Comparison of ENCODE assay signal across 8 cellular contexts in the genomic region with DNA sequence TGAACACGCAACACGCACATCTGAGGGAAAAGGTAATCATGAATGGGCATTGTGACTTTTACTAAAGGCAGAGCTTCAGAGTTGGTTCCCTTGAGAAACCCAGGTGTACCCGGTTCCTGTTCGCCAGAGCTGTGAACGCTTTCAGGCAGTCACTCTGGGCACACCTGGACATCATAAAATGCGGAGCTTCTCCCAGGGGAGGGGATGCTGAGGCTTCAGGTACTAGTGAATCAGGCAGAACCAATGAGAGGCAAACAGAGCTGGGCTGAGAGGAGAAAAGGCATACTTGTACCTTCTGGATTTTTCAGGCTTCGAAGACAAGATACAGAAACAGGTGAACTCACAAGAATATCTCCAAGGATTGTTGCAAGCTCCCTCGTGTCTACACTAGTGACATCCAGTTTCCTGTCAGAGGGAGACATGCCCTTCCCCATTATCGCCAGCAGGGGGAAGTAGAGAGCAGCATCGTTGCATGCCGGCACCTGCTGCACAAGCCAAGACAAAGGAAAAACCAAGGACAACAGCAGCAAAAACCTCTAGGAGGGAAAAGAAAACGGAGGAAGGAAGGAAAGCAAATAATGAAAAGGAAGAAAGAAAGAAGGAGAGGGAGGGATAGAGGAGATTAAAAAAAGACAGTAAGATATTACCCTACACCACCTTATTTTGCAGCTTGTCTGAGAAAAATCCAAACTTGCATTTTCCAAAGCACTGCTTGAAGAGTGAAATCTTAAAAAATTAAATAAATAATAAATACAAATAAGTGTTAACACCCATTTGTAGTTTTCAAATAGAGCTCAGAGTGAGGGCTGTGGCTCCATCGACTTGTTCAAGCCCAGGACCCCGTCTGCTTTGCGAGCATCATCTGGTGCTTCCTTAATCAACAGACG. TPM values are rescaled to one million over a fixed set of nuclear protein-coding genes. Genes with fewer than 3 reads are reported as not detected.
A peak's percentile ranks its signal among the peaks of the same experiment; 100 is the strongest.
DNase-seq lines count a peak whose midpoint lies in the region; ATAC-seq and TF ChIP-seq lines count a peak whose summit lies in the region.

No MANE protein-coding gene starts in this region.

- H3K9me3 ChIP-seq in uterus, result no peaks in the 10 kb centered on the region

- H3K4me3 ChIP-seq in uterus, result no peak overlapping the region

- no peaks in the 10 kb centered on the region for H3K9me3 Mint-ChIP-seq in progenitor cell of endocrine pancreas (ENCODE audit: low read depth)

- H3K36me3 Mint-ChIP-seq in progenitor cell of endocrine pancreas (ENCODE audit: insufficient read depth), result no peaks in the 10 kb centered on the region

- H3K27ac ChIP-seq in uterus, result no peak overlapping the region

- peak; percentile 80 for DNase-seq in CD1c-positive myeloid dendritic cell (ENCODE audit: extremely low spot score)
- peak; percentile 84 for DNase-seq in NAMALWA (ENCODE audit: low spot score)
- DNase-seq in SKM-1 treated with dmso at 0.1 percent for 144 hours (lab: John Stamatoyannopoulos, UW; ENCODE audit: unreplicated experiment), result peak; percentile 65
- DNase-seq in activated naive CD4-positive, alpha-beta T cell treated with anti-CD3 and anti-CD28 coated beads, Interleukin-2, amount 50 U/mL, for 16 hours, result peak; percentile 72
- DNase-seq in Right ventricle myocardium inferior (ENCODE audit: missing footprints), result peak; percentile 80
- DNase-seq in progenitor cell of endocrine pancreas (ENCODE audit: low spot score, unreplicated experiment), result peak; percentile 75
- peak; percentile 59 to 66 for DNase-seq in uterus

- no peak overlapping the region for H3K4me3 Mint-ChIP-seq in progenitor cell of endocrine pancreas (ENCODE audit: low read depth)

- no peaks in the 10 kb centered on the region for H3K27me3 ChIP-seq in uterus

- H3K27me3 Mint-ChIP-seq in progenitor cell of endocrine pancreas, result peaks cover 56% of the 10 kb centered on the region

- ATAC-seq in GM21447 (IDR thresholded peaks at IDR 0.05; ENCODE audit: unreplicated experiment) (peak; percentile 42), Right ventricle myocardium inferior (peak; percentile 72)

- intact Hi-C loops in Right ventricle myocardium inferior (cut with DNase I), result loop anchor here (1.0 to 5.0 kb wide), 3 partner anchors 138 to 633 kb away; no protein-coding TSS in a partner anchor
- intact Hi-C loops in uterus (cut with DNase I; ENCODE audit: low total_unique reads), result no loop called here

- peaks cover 5% of the 10 kb centered on the region for H3K4me1 Mint-ChIP-seq in progenitor cell of endocrine pancreas (ENCODE audit: low read depth)

- no peak overlapping the region for H3K27ac Mint-ChIP-seq in progenitor cell of endocrine pancreas

- no peaks in the 10 kb centered on the region for H3K4me1 ChIP-seq in uterus

- TF ChIP-seq CTCF in progenitor cell of endocrine pancreas (IDR thresholded peaks at IDR 0.05; ENCODE audit: unreplicated experiment) (peak; percentile 91), uterus (IDR thresholded peaks at IDR 0.05) (peak; percentile 80 to 96 (median 88))

- no peaks in the 10 kb centered on the region for H3K36me3 ChIP-seq in uterus

- TF ChIP-seq POLR2A in uterus (IDR thresholded peaks at IDR 0.05), result no peak

RNA-seq across cellular contexts. Expression of gene AHSG, which starts 2.0 kb away (rescaled TPM):
- total RNA-seq in Right ventricle myocardium inferior (not detected), progenitor cell of endocrine pancreas (0.19 and 0.27 TPM in 2 replicates), uterus (not detected)

RNA-seq across cellular contexts. Expression of gene FETUB, which starts 25.4 kb away (rescaled TPM):
- total RNA-seq in Right ventricle myocardium inferior, result not detected
- total RNA-seq in progenitor cell of endocrine pancreas, result not detected in 2 replicates
- not detected for total RNA-seq in uterus

RNA-seq across cellular contexts. Expression of gene DNAJB11, which starts 44.3 kb away (rescaled TPM):
- total RNA-seq in Right ventricle myocardium inferior (26.5 TPM), progenitor cell of endocrine pancreas (53.4 and 63.7 TPM in 2 replicates), uterus (10 to 100 TPM; 26.2 to 68.8 (median 40.0) TPM)

RNA-seq across cellular contexts. Expression of gene TBCCD1, which starts 47.7 kb away (rescaled TPM):
- total RNA-seq in Right ventricle myocardium inferior (5.3 TPM), progenitor cell of endocrine pancreas (13.5 and 14.2 TPM in 2 replicates), uterus (10 to 100 TPM in 3 of 4 donors, 1 to 10 TPM in 1; 3.8 to 31.7 (median 15.1) TPM)

RNA-seq across cellular contexts. Expression of gene HRG, which starts 51.0 kb away (rescaled TPM):
- total RNA-seq in Right ventricle myocardium inferior (not detected), progenitor cell of endocrine pancreas (not detected in 2 replicates), uterus (not detected)
